In genomic region chr12:63770375-63770774, GRCh38 we compare ENCODE assay signal across 9 cellular contexts.
"Had no signal": no experiment of that assay in that cellular context is flagged by ENCODE, and none has a peak within 500 bp of the region (broad histone marks: within the 10 kb centered on the region; RNA-seq: fewer than 3 reads in every experiment).

No MANE protein-coding gene starts in this region.

- H3K9ac ChIP-seq: KMS-11 had no signal

- H2AFZ ChIP-seq: GM23338 had no signal

- DNase-seq: H9, HCEC 1CT, Karpas-422, KBM-7 had no signal

- H3K27ac ChIP-seq: HL-60, KMS-11 had no signal

- ATAC-seq: GM23338 had no signal

- H3K4me2 ChIP-seq: GM23338, KMS-11 had no signal

- FAIRE-seq: H1, H54 had no signal

- H3K4me3 ChIP-seq: GM23338 had no signal
